ENCODE assay signal across 1 cellular context in genomic region chr19:49435670-49436069, GRCh38.
A peak's percentile ranks its signal among the peaks of the same experiment; 100 is the strongest.
TF ChIP-seq lines count a peak whose summit lies in the region.

No MANE protein-coding gene starts in this region.

TF ChIP-seq in K562, 482 proteins besides CTCF, POLR2A, EP300 and RAD21:
- TF ChIP-seq TFAP4 (CRISPR knock-in tag; IDR thresholded peaks at IDR 0.05; ENCODE audit: borderline replicate concordance), result no peak
- peak; percentile 48; the same call in 1 of the 2 replicates for TF ChIP-seq ZNF121 (CRISPR knock-in tag; conservative IDR thresholded peaks at IDR 0.05)
- no peak for TF ChIP-seq TRIM25 (IDR thresholded peaks at IDR 0.05; ENCODE audit: borderline replicate concordance)
- no peak for TF ChIP-seq ZNF282 (CRISPR knock-in tag; IDR thresholded peaks at IDR 0.05)
- no peak for TF ChIP-seq ZNF316 (IDR thresholded peaks at IDR 0.05)
- TF ChIP-seq KAT8 (IDR thresholded peaks at IDR 0.05; ENCODE audit: low read depth), result no peak
- TF ChIP-seq ZBTB26 (CRISPR knock-in tag; IDR thresholded peaks at IDR 0.05), result no peak
- TF ChIP-seq MXD1 (CRISPR knock-in tag; IDR thresholded peaks at IDR 0.05; ENCODE audit: borderline replicate concordance, poor library complexity, severe bottlenecking), result no peak
- TF ChIP-seq NFIC (IDR thresholded peaks at IDR 0.05), result 0 out of 2 replicates have a peak, but pooled peaks have one; percentile 30
- no peak for TF ChIP-seq ZNF609 (CRISPR knock-in tag; IDR thresholded peaks at IDR 0.05; ENCODE audit: borderline replicate concordance)
- TF ChIP-seq IRF2 (CRISPR knock-in tag; IDR thresholded peaks at IDR 0.05), result 0 out of 2 replicates have a peak, but pooled peaks have one; percentile 21
- TF ChIP-seq HIVEP1 (CRISPR knock-in tag; IDR thresholded peaks at IDR 0.05), result no peak
- no peak for TF ChIP-seq VEZF1 (CRISPR knock-in tag; IDR thresholded peaks at IDR 0.05)
- TF ChIP-seq BCOR (IDR thresholded peaks at IDR 0.05), result peak; percentile 58; the same call in 1 of the 2 replicates
- no peak for TF ChIP-seq CBX2 (IDR thresholded peaks at IDR 0.05; ENCODE audit: insufficient read depth, low read length, poor library complexity, severe bottlenecking)
- no peak for TF ChIP-seq ZNF79 (CRISPR knock-in tag; IDR thresholded peaks at IDR 0.05; ENCODE audit: low read depth)
- no peak for TF ChIP-seq SLC30A9 (CRISPR knock-in tag; IDR thresholded peaks at IDR 0.05)
